12 cellular contexts compared by ENCODE assay signal in genomic region chr3:80733522-80734176, GRCh38.
A peak's percentile ranks its signal among the peaks of the same experiment; 100 is the strongest.
DNase-seq lines count a peak whose midpoint lies in the region; TF ChIP-seq lines count a peak whose summit lies in the region.
"Had no signal": no experiment of that assay in that cellular context is flagged by ENCODE, and none has a peak within 500 bp of the region (broad histone marks: within the 10 kb centered on the region; RNA-seq: fewer than 3 reads in every experiment).

No MANE protein-coding gene starts in this region.

- H3K4me1 Mint-ChIP-seq in activated CD4-positive, alpha-beta T cell treated with anti-CD3 and anti-CD28 coated beads, Interleukin-2, amount 10 ng/mL, durations not matched to agents 24 days and 14 days = no peaks in the 10 kb centered on the region

- H3K27me3 Mint-ChIP-seq in activated CD4-positive, alpha-beta T cell treated with anti-CD3 and anti-CD28 coated beads, Interleukin-2, amount 10 ng/mL, durations not matched to agents 24 days and 14 days = no peaks in the 10 kb centered on the region

- H3K9me3 ChIP-seq in spleen = peaks cover 0 to 10% (median under 1%) of the 10 kb centered on the region in 8 donors
- H3K9me3 ChIP-seq: esophagus squamous epithelium had no signal

- no peaks in the 10 kb centered on the region for H3K4me1 ChIP-seq in spleen
- H3K4me1 ChIP-seq: esophagus squamous epithelium had no signal

- no peak overlapping the region for H3K4me3 Mint-ChIP-seq in activated CD4-positive, alpha-beta T cell treated with anti-CD3 and anti-CD28 coated beads, Interleukin-2, amount 10 ng/mL, durations not matched to agents 24 days and 14 days
- H3K4me3 Mint-ChIP-seq: T-helper 1 cell treated with Interleukin-12 subunit alpha and Interleukin-12 subunit beta and Interleukin-4 antibody, amounts not matched to agents 30 μg/mL and 1 μg/mL, for 36 hours had no signal

- no peaks in the 10 kb centered on the region for H3K36me3 ChIP-seq in spleen
- H3K36me3 ChIP-seq: esophagus squamous epithelium had no signal

- 6 to 19% (median 11%) methylated on average over 5 of the region's 5 CpGs for WGBS in spleen, 5 donors

- no peaks in the 10 kb centered on the region for H3K36me3 Mint-ChIP-seq in activated CD4-positive, alpha-beta T cell treated with anti-CD3 and anti-CD28 coated beads, Interleukin-2, amount 10 ng/mL, durations not matched to agents 24 days and 14 days (ENCODE audit: low read depth)

- H3K27ac Mint-ChIP-seq in activated CD4-positive, alpha-beta T cell treated with anti-CD3 and anti-CD28 coated beads, Interleukin-2, amount 10 ng/mL, durations not matched to agents 24 days and 14 days = no peak overlapping the region
- H3K27ac Mint-ChIP-seq: T-helper 1 cell treated with Interleukin-12 subunit alpha and Interleukin-12 subunit beta and Interleukin-4 antibody, amounts not matched to agents 30 μg/mL and 1 μg/mL, for 36 hours had no signal

- no peak overlapping the region for H3K4me3 ChIP-seq in spleen
- H3K4me3 ChIP-seq: esophagus squamous epithelium had no signal

- intact Hi-C loops in spleen (cut with DNase I; ENCODE audit: low total_unique reads) = no loop called here
- intact Hi-C loops in activated CD4-positive, alpha-beta T cell treated with anti-CD3 and anti-CD28 coated beads, Interleukin-2, amount 10 ng/mL, durations not matched to agents 24 days and 14 days (cut with micrococcal nuclease) = no loop called here

- no peak overlapping the region for H3K27ac ChIP-seq in spleen
- H3K27ac ChIP-seq: esophagus squamous epithelium had no signal

- H3K27me3 ChIP-seq in spleen (replicated peaks in 1 of 7) = no peaks in the 10 kb centered on the region
- H3K27me3 ChIP-seq: esophagus squamous epithelium had no signal

- DNase-seq in EL (peak; percentile 5), NOMO-1 treated with dmso at 0.1 percent for 144 hours (lab: John Stamatoyannopoulos, UW; ENCODE audit: unreplicated experiment) (peak; percentile 36), dermis blood vessel endothelial cell (peak; percentile 99), mucosa of gallbladder (ENCODE audit: low spot score) (peak; percentile 82), spleen (no peak), RPMI8226 (no peak)
- no peak for DNase-seq in activated CD8-positive, alpha-beta memory T cell treated with anti-CD3 and anti-CD28 coated beads for 24 hours
- no peak for DNase-seq in activated CD4-positive, alpha-beta T cell treated with anti-CD3 and anti-CD28 coated beads, Interleukin-2, amount 10 ng/mL, durations not matched to agents 24 days and 14 days
- DNase-seq: esophagus squamous epithelium, NCI-H2029 treated with DMSO at 0.1 percent for 48 hours, occipital lobe had no signal

- H3K9me3 Mint-ChIP-seq in activated CD4-positive, alpha-beta T cell treated with anti-CD3 and anti-CD28 coated beads, Interleukin-2, amount 10 ng/mL, durations not matched to agents 24 days and 14 days = no peaks in the 10 kb centered on the region

- no peak for TF ChIP-seq CTCF in spleen (IDR thresholded peaks at IDR 0.05 in 8 of 11, conservative IDR thresholded peaks at IDR 0.05 in 3 of 11)

- no peak for TF ChIP-seq POLR2A in spleen (IDR thresholded peaks at IDR 0.05)

Comparison
In these comparisons a context has a peak if more than half of its experiments do, and no peak if none do; other contexts are left out.
1. DNase-seq: peak in EL (single experiment), NOMO-1 treated with dmso at 0.1 percent for 144 hours (single experiment), dermis blood vessel endothelial cell (single experiment) and mucosa of gallbladder (single experiment); none in activated CD8-positive, alpha-beta memory T cell treated with anti-CD3 and anti-CD28 coated beads for 24 hours (single experiment), spleen (single experiment), activated CD4-positive, alpha-beta T cell treated with anti-CD3 and anti-CD28 coated beads, Interleukin-2, amount 10 ng/mL, durations not matched to agents 24 days and 14 days (single experiment) and RPMI8226 (single experiment).